ENCODE assay signal across 1 cellular context in genomic region chr12:6954316-6954710, GRCh38.
TF ChIP-seq lines count a peak whose summit lies in the region.

No MANE protein-coding gene starts in this region.

TF ChIP-seq in SK-N-SH treated with all-trans-retinoic acid at 6 μM for 48 hours, 23 proteins besides CTCF, POLR2A, EP300 and RAD21 (continued from another document):
- TF ChIP-seq, protein P1, sequence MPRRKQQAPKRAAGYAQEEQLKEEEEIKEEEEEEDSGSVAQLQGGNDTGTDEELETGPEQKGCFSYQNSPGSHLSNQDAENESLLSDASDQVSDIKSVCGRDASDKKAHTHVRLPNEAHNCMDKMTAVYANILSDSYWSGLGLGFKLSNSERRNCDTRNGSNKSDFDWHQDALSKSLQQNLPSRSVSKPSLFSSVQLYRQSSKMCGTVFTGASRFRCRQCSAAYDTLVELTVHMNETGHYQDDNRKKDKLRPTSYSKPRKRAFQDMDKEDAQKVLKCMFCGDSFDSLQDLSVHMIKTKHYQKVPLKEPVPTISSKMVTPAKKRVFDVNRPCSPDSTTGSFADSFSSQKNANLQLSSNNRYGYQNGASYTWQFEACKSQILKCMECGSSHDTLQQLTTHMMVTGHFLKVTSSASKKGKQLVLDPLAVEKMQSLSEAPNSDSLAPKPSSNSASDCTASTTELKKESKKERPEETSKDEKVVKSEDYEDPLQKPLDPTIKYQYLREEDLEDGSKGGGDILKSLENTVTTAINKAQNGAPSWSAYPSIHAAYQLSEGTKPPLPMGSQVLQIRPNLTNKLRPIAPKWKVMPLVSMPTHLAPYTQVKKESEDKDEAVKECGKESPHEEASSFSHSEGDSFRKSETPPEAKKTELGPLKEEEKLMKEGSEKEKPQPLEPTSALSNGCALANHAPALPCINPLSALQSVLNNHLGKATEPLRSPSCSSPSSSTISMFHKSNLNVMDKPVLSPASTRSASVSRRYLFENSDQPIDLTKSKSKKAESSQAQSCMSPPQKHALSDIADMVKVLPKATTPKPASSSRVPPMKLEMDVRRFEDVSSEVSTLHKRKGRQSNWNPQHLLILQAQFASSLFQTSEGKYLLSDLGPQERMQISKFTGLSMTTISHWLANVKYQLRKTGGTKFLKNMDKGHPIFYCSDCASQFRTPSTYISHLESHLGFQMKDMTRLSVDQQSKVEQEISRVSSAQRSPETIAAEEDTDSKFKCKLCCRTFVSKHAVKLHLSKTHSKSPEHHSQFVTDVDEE (CRISPR knock-in tag; IDR thresholded peaks at IDR 0.05), result no peak
- TF ChIP-seq GLIS3 (CRISPR knock-in tag; IDR thresholded peaks at IDR 0.05), result no peak
- no peak for TF ChIP-seq ZC3H10 (CRISPR knock-in tag; IDR thresholded peaks at IDR 0.05)
- no peak for TF ChIP-seq ZNF8 (CRISPR knock-in tag; IDR thresholded peaks at IDR 0.05)
- TF ChIP-seq, protein P2, sequence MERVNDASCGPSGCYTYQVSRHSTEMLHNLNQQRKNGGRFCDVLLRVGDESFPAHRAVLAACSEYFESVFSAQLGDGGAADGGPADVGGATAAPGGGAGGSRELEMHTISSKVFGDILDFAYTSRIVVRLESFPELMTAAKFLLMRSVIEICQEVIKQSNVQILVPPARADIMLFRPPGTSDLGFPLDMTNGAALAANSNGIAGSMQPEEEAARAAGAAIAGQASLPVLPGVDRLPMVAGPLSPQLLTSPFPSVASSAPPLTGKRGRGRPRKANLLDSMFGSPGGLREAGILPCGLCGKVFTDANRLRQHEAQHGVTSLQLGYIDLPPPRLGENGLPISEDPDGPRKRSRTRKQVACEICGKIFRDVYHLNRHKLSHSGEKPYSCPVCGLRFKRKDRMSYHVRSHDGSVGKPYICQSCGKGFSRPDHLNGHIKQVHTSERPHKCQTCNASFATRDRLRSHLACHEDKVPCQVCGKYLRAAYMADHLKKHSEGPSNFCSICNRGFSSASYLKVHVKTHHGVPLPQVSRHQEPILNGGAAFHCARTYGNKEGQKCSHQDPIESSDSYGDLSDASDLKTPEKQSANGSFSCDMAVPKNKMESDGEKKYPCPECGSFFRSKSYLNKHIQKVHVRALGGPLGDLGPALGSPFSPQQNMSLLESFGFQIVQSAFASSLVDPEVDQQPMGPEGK (CRISPR knock-in tag; IDR thresholded peaks at IDR 0.05; ENCODE audit: borderline replicate concordance), result no peak
- no peak for TF ChIP-seq PPARA (CRISPR knock-in tag; IDR thresholded peaks at IDR 0.05; ENCODE audit: borderline replicate concordance)
- TF ChIP-seq TCF4 (CRISPR knock-in tag; IDR thresholded peaks at IDR 0.05; ENCODE audit: borderline replicate concordance), result no peak
- no peak for TF ChIP-seq BACH2 (CRISPR knock-in tag; IDR thresholded peaks at IDR 0.05; ENCODE audit: borderline replicate concordance)
- TF ChIP-seq, protein P3, sequence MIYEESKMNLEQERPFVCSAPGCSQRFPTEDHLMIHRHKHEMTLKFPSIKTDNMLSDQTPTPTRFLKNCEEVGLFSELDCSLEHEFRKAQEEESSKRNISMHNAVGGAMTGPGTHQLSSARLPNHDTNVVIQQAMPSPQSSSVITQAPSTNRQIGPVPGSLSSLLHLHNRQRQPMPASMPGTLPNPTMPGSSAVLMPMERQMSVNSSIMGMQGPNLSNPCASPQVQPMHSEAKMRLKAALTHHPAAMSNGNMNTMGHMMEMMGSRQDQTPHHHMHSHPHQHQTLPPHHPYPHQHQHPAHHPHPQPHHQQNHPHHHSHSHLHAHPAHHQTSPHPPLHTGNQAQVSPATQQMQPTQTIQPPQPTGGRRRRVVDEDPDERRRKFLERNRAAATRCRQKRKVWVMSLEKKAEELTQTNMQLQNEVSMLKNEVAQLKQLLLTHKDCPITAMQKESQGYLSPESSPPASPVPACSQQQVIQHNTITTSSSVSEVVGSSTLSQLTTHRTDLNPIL (CRISPR knock-in tag; IDR thresholded peaks at IDR 0.05; ENCODE audit: low read depth), result no peak
- TF ChIP-seq ZFP3 (CRISPR knock-in tag; IDR thresholded peaks at IDR 0.05), result no peak
- no peak for TF ChIP-seq SNAI2 (CRISPR knock-in tag; IDR thresholded peaks at IDR 0.05)
- TF ChIP-seq ARNTL (CRISPR knock-in tag; IDR thresholded peaks at IDR 0.05; ENCODE audit: borderline replicate concordance, low read depth), result no peak
- no peak for TF ChIP-seq POU6F1 (CRISPR knock-in tag; IDR thresholded peaks at IDR 0.05; ENCODE audit: borderline replicate concordance, low read depth)
- no peak for TF ChIP-seq ESRRG (CRISPR knock-in tag; IDR thresholded peaks at IDR 0.05)
